In the genomic region with DNA sequence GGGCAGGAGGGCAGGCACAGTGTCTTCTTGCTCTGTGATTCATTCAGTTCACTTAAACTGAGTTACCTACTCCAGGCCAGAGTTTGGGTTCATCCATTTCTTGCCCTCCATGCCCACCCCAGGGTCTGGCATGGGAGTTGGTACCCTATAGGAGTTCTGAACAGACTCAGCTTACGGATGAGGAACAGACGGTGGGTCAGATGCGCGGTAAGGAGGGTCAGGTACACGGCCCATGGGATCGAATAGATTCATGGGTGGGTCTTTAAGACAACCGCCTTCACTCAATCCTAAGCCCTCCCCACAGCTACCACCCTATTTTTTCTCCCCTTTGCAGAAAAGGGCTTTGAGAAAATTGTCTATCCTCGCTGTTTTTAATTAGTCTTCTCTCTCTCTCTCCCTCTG, we compare ENCODE assay signal across 1 cellular context.
TF ChIP-seq lines count a peak whose summit lies in the region.

No MANE protein-coding gene starts in this region.

TF ChIP-seq in A549, 52 proteins besides CTCF, POLR2A, EP300 and RAD21 (continued from another document):
- TF ChIP-seq, protein P1, sequence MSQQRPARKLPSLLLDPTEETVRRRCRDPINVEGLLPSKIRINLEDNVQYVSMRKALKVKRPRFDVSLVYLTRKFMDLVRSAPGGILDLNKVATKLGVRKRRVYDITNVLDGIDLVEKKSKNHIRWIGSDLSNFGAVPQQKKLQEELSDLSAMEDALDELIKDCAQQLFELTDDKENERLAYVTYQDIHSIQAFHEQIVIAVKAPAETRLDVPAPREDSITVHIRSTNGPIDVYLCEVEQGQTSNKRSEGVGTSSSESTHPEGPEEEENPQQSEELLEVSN (IDR thresholded peaks at IDR 0.05; ENCODE audit: borderline replicate concordance, low read depth), result no peak
- TF ChIP-seq NPAS2 (CRISPR knock-in tag; IDR thresholded peaks at IDR 0.05; ENCODE audit: borderline replicate concordance) (no peak), NFE2L2 (conservative IDR thresholded peaks at IDR 0.05; ENCODE audit: low read length) (no peak), RFX5 (IDR thresholded peaks at IDR 0.05) (no peak), TFCP2L1 (CRISPR knock-in tag; IDR thresholded peaks at IDR 0.05) (no peak), POLR2AphosphoS2 (conservative IDR thresholded peaks at IDR 0.05; ENCODE audit: low read length) (no peak), ESRRA (IDR thresholded peaks at IDR 0.05; ENCODE audit: borderline replicate concordance, low read length) (no peak), PHF8 (IDR thresholded peaks at IDR 0.05; ENCODE audit: borderline replicate concordance, low read depth) (no peak)
- TF ChIP-seq, protein P2, sequence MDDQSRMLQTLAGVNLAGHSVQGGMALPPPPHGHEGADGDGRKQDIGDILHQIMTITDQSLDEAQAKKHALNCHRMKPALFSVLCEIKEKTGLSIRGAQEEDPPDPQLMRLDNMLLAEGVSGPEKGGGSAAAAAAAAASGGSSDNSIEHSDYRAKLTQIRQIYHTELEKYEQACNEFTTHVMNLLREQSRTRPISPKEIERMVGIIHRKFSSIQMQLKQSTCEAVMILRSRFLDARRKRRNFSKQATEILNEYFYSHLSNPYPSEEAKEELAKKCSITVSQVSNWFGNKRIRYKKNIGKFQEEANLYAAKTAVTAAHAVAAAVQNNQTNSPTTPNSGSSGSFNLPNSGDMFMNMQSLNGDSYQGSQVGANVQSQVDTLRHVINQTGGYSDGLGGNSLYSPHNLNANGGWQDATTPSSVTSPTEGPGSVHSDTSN (IDR thresholded peaks at IDR 0.05), result no peak
- TF ChIP-seq, protein P3, sequence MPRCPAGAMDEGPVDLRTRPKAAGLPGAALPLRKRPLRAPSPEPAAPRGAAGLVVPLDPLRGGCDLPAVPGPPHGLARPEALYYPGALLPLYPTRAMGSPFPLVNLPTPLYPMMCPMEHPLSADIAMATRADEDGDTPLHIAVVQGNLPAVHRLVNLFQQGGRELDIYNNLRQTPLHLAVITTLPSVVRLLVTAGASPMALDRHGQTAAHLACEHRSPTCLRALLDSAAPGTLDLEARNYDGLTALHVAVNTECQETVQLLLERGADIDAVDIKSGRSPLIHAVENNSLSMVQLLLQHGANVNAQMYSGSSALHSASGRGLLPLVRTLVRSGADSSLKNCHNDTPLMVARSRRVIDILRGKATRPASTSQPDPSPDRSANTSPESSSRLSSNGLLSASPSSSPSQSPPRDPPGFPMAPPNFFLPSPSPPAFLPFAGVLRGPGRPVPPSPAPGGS (IDR thresholded peaks at IDR 0.05), result no peak
- TF ChIP-seq, protein P4, sequence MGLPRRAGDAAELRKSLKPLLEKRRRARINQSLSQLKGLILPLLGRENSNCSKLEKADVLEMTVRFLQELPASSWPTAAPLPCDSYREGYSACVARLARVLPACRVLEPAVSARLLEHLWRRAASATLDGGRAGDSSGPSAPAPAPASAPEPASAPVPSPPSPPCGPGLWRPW (IDR thresholded peaks at IDR 0.05), result no peak
